8 cellular contexts compared by ENCODE assay signal in the genomic region with DNA sequence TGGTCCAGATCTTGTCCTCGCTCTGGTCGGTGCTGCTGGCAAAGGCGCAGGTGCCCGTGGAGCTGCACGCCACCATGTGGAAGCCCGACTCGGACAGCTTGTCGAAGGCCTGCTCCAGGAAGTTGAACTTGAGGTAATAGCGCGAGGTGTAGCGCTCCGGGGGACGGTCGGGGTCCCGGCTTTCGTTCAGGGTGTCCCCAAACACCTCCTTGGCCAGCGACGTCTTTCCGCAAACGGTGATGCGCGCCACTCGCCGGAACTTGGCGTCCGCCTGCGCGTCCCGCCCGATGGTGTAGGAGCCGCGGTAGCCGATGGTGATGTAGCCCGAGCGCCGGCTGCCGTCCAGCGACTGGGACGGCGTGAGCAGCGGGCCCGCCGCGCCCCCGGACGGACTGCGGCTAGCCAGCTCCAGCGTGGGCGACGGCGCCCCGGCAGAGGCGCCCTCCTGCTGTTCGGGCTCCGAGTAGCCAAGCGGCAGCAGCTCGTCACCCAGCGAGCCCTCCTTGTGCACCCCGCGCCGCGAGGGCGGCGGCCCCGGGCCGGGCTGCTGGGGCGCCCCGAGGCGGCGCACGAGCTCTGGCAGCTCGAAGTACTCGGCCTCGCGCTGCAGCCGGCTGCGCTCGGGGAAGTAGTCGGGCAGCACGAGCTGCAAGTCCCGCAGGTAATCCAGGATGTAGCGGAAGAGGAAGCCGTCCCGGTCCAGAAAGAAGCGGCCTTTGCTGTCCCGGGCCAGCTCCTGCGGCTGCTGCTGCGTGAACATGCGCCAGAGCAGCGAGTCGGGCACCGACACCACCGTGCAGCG. TPM values are rescaled to one million over a fixed set of nuclear protein-coding genes. Genes with fewer than 3 reads are reported as not detected.
DNase-seq lines count a peak whose midpoint lies in the region; ATAC-seq and TF ChIP-seq lines count a peak whose summit lies in the region.

No MANE protein-coding gene starts in this region.

- no peak for TF ChIP-seq POLR2A in esophagus squamous epithelium (IDR thresholded peaks at IDR 0.05)

- H3K36me3 Mint-ChIP-seq in activated T-cell treated with anti-CD3 and anti-CD28 coated beads, Interleukin-2, amount 50 U/mL, for 72 hours (ENCODE audit: insufficient read depth in 2 of 2) = no peaks in the 10 kb centered on the region
- H3K36me3 Mint-ChIP-seq in naive thymus-derived CD8-positive, alpha-beta T cell = no peaks in the 10 kb centered on the region

- H3K27me3 Mint-ChIP-seq in activated T-cell treated with anti-CD3 and anti-CD28 coated beads, Interleukin-2, amount 50 U/mL, for 72 hours (ENCODE audit: low read depth) = peaks cover 24% of the 10 kb centered on the region
- H3K27me3 Mint-ChIP-seq in naive thymus-derived CD8-positive, alpha-beta T cell = peaks cover 0 to 11% (median 0%) of the 10 kb centered on the region in 5 donors
- peaks cover 36% of the 10 kb centered on the region for H3K27me3 Mint-ChIP-seq in stimulated activated naive CD8-positive, alpha-beta T cell treated with anti-CD3 and anti-CD28 coated beads, Interleukin-15, amount 100 ng/mL, for 72 hours

- H3K4me3 ChIP-seq in BE2C (ENCODE audit: low read depth, low read length) (peak overlapping the region; percentile 65), NT2/D1 (ENCODE audit: insufficient read length, low read depth) (peak overlapping the region; percentile 70), esophagus squamous epithelium (peak overlapping the region; percentile 58 to 79 (median 72))

- WGBS in esophagus squamous epithelium, 2 donors = 0 to 2% methylated on average over 16 to 24 of the region's 94 CpGs

- H3K36me3 ChIP-seq in BE2C (no peaks in the 10 kb centered on the region), NT2/D1 (ENCODE audit: insufficient read depth, insufficient read length, low read length) (peaks cover 3% of the 10 kb centered on the region), esophagus squamous epithelium (no peaks in the 10 kb centered on the region)

- peak overlapping the region; percentile 85 for H3K9ac ChIP-seq in NT2/D1 (ENCODE audit: insufficient read length, low read depth)

- peak overlapping the region; percentile 87 to 90 for H3K4me3 Mint-ChIP-seq in activated T-cell treated with anti-CD3 and anti-CD28 coated beads, Interleukin-2, amount 50 U/mL, for 72 hours
- peak overlapping the region; percentile 85 to 93 (median 91) for H3K4me3 Mint-ChIP-seq in naive thymus-derived CD8-positive, alpha-beta T cell
- peak overlapping the region; percentile 88 to 98 for H3K4me3 Mint-ChIP-seq in stimulated activated naive CD8-positive, alpha-beta T cell treated with anti-CD3 and anti-CD28 coated beads, Interleukin-15, amount 100 ng/mL, for 72 hours

- POLR2A ChIA-PET in naive thymus-derived CD8-positive, alpha-beta T cell (lab: Charles Lee) = interaction anchor here (0.6 to 3.0 kb wide), 18 partner anchors 9 to 1558 kb away, joined by 3 to 18 read pairs (median 6); a partner anchor contains a TSS

- DNase-seq in BE2C (peak; percentile 68), NT2/D1 (ENCODE audit: low read depth, low spot score) (peak; percentile 44), esophagus squamous epithelium (lab: John Stamatoyannopoulos, UW) (peak; percentile 21)
- DNase-seq in activated T-cell treated with anti-CD3 and anti-CD28 coated beads, Interleukin-2, amount 50 U/mL, for 72 hours = peak; percentile 65 to 66
- peak; percentile 33 to 74 (median 55) for DNase-seq in naive thymus-derived CD8-positive, alpha-beta T cell
- DNase-seq in stimulated activated naive CD8-positive, alpha-beta T cell treated with anti-CD3 and anti-CD28 coated beads, Interleukin-15, amount 100 ng/mL, for 72 hours = peak; percentile 73 to 80

- peaks cover 22% of the 10 kb centered on the region for H3K27me3 ChIP-seq in BE2C
- peaks cover 24% of the 10 kb centered on the region for H3K27me3 ChIP-seq in NT2/D1 (ENCODE audit: insufficient read depth, insufficient read length)
- H3K27me3 ChIP-seq in esophagus squamous epithelium = peaks cover 0 to 8% (median 0%) of the 10 kb centered on the region in 4 donors

- no peaks in the 10 kb centered on the region for H3K9me3 Mint-ChIP-seq in activated T-cell treated with anti-CD3 and anti-CD28 coated beads, Interleukin-2, amount 50 U/mL, for 72 hours
- H3K9me3 Mint-ChIP-seq in naive thymus-derived CD8-positive, alpha-beta T cell = no peaks in the 10 kb centered on the region
- no peaks in the 10 kb centered on the region for H3K9me3 Mint-ChIP-seq in stimulated activated naive CD8-positive, alpha-beta T cell treated with anti-CD3 and anti-CD28 coated beads, Interleukin-15, amount 100 ng/mL, for 72 hours

- ATAC-seq in GM19025 (IDR thresholded peaks at IDR 0.05; ENCODE audit: low read depth, unreplicated experiment) = peak; percentile 38
- ATAC-seq in HG03196 (IDR thresholded peaks at IDR 0.05; ENCODE audit: unreplicated experiment) = peak; percentile 40
- peak; percentile 65 to 72 for ATAC-seq in activated T-cell treated with anti-CD3 and anti-CD28 coated beads, Interleukin-2, amount 50 U/mL, for 72 hours (replicated peaks in 1 of 2)
- ATAC-seq in naive thymus-derived CD8-positive, alpha-beta T cell = peak; percentile 55 to 65
- peak; percentile 76 for ATAC-seq in stimulated activated naive CD8-positive, alpha-beta T cell treated with anti-CD3 and anti-CD28 coated beads, Interleukin-15, amount 100 ng/mL, for 72 hours

- intact Hi-C loops in esophagus squamous epithelium (cut with DNase I) = no loop called here

- peaks cover 42% of the 10 kb centered on the region for H3K4me1 Mint-ChIP-seq in activated T-cell treated with anti-CD3 and anti-CD28 coated beads, Interleukin-2, amount 50 U/mL, for 72 hours (ENCODE audit: low read depth)
- H3K4me1 Mint-ChIP-seq in naive thymus-derived CD8-positive, alpha-beta T cell = peaks cover 12 to 48% (median 34%) of the 10 kb centered on the region in 4 donors
- peaks cover 40% of the 10 kb centered on the region for H3K4me1 Mint-ChIP-seq in stimulated activated naive CD8-positive, alpha-beta T cell treated with anti-CD3 and anti-CD28 coated beads, Interleukin-15, amount 100 ng/mL, for 72 hours

- H3K4me1 ChIP-seq in BE2C = no peaks in the 10 kb centered on the region
- no peaks in the 10 kb centered on the region for H3K4me1 ChIP-seq in NT2/D1 (ENCODE audit: insufficient read depth, insufficient read length)
- H3K4me1 ChIP-seq in esophagus squamous epithelium = peaks cover 4 to 49% (median 8%) of the 10 kb centered on the region in 3 donors

- H3K27ac ChIP-seq in esophagus squamous epithelium = peak overlapping the region; percentile 84 to 93 (median 88)

- TF ChIP-seq CTCF in BE2C (IDR thresholded peaks at IDR 0.05; ENCODE audit: low read depth, low read length) = peak; percentile 27; the same call in 1 of the 2 replicates
- peak in 3 of 6 experiments; percentile 23 to 37 (median 26) for TF ChIP-seq CTCF in esophagus squamous epithelium (IDR thresholded peaks at IDR 0.05)

- H3K9me3 ChIP-seq in BE2C = no peaks in the 10 kb centered on the region
- H3K9me3 ChIP-seq in NT2/D1 (ENCODE audit: insufficient read depth, low read length) = no peaks in the 10 kb centered on the region
- no peaks in the 10 kb centered on the region for H3K9me3 ChIP-seq in esophagus squamous epithelium

- H3K27ac Mint-ChIP-seq in activated T-cell treated with anti-CD3 and anti-CD28 coated beads, Interleukin-2, amount 50 U/mL, for 72 hours = peak overlapping the region; percentile 63
- H3K27ac Mint-ChIP-seq in naive thymus-derived CD8-positive, alpha-beta T cell = peak overlapping the region; percentile 45 to 93 (median 82)
- H3K27ac Mint-ChIP-seq in stimulated activated naive CD8-positive, alpha-beta T cell treated with anti-CD3 and anti-CD28 coated beads, Interleukin-15, amount 100 ng/mL, for 72 hours = peak overlapping the region; percentile 67 to 97

RNA-seq across cellular contexts. Expression of a gene that starts 0.8 kb away (rescaled TPM):
- polyA plus RNA-seq in BE2C (2012; ENCODE audit: insufficient read depth, insufficient read length, low read depth) = 6.0 TPM
- 1 to 10 TPM; 3.3 to 6.6 TPM for total RNA-seq in activated T-cell treated with anti-CD3 and anti-CD28 coated beads, Interleukin-2, amount 50 U/mL, for 72 hours
- total RNA-seq in esophagus squamous epithelium = 10 to 100 TPM in 3 of 4 donors, 1 to 10 TPM in 1; 6.2 to 63.3 (median 23.1) TPM
- total RNA-seq in naive thymus-derived CD8-positive, alpha-beta T cell = 10 to 100 TPM; 12.8 to 14.0 TPM
- polyA plus RNA-seq in naive thymus-derived CD8-positive, alpha-beta T cell = under 1 TPM; 0.29 to 0.58 (median 0.43) TPM

Comparison
In these comparisons a context has a peak if more than half of its experiments do, and no peak if none do; other contexts are left out.
1. Peak in every context shown above with its lines: DNase-seq, ATAC-seq, H3K4me3 ChIP-seq and H3K27ac ChIP-seq.
2. DNase-seq: peak in every context shown above with its lines; median percentile 76 in stimulated activated naive CD8-positive, alpha-beta T cell treated with anti-CD3 and anti-CD28 coated beads, Interleukin-15, amount 100 ng/mL, for 72 hours; 68 in BE2C; 66 in activated T-cell treated with anti-CD3 and anti-CD28 coated beads, Interleukin-2, amount 50 U/mL, for 72 hours; 55 in naive thymus-derived CD8-positive, alpha-beta T cell; 44 in NT2/D1; 21 in esophagus squamous epithelium.